ENCODE assay signal across 21 cellular contexts in genomic region chr16:82183004-82183397, GRCh38.
"Had no signal": no experiment of that assay in that cellular context is flagged by ENCODE, and none has a peak within 500 bp of the region (broad histone marks: within the 10 kb centered on the region; RNA-seq: fewer than 3 reads in every experiment).

No MANE protein-coding gene starts in this region.

- H3K4me3 ChIP-seq: gastrocnemius medialis, heart left ventricle, mucosa of descending colon, neural progenitor cell, prostate gland, right atrium auricular region, thyroid gland had no signal

- ATAC-seq: activated CD4-positive, alpha-beta T cell treated with anti-CD3 and anti-CD28 coated beads for 36 hours; activated CD8-positive, alpha-beta memory T cell treated with anti-CD3 and anti-CD28 coated beads, Interleukin-2, amount 10 ng/mL, durations not matched to agents 7 days and 5 days; activated T-helper 17 cell treated with anti-CD3 and anti-CD28 coated beads, Interleukin-2, amount 50 U/mL, for 72 hours; gastrocnemius medialis; heart left ventricle; left ventricle myocardium superior; mucosa of descending colon; WTC11 had no signal

- DNase-seq: activated CD4-positive, alpha-beta memory T cell treated with anti-CD3 and anti-CD28 coated beads, Interleukin-2, amount 10 ng/mL, durations not matched to agents 7 days and 5 days; activated CD4-positive, alpha-beta T cell treated with anti-CD3 and anti-CD28 coated beads for 36 hours; activated CD8-positive, alpha-beta memory T cell treated with anti-CD3 and anti-CD28 coated beads, Interleukin-2, amount 10 ng/mL, durations not matched to agents 7 days and 5 days; activated naive CD4-positive, alpha-beta T cell; activated naive CD8-positive, alpha-beta T cell treated with anti-CD3 and anti-CD28 coated beads for 36 hours; amygdala; caudate nucleus; endodermal cell; gastrocnemius medialis; heart left ventricle; left ventricle myocardium superior; mucosa of descending colon; naive B cell; stimulated activated CD4-positive, alpha-beta T cell treated with anti-CD3 and anti-CD28 coated beads, Interleukin-2, amount 100 ng/mL, for 24 hours; stimulated activated naive CD4-positive, alpha-beta T cell treated with Interleukin-2 at 50 U/mL for 16 hours; thyroid gland had no signal
